ENCODE assay signal across 8 cellular contexts in the genomic region with DNA sequence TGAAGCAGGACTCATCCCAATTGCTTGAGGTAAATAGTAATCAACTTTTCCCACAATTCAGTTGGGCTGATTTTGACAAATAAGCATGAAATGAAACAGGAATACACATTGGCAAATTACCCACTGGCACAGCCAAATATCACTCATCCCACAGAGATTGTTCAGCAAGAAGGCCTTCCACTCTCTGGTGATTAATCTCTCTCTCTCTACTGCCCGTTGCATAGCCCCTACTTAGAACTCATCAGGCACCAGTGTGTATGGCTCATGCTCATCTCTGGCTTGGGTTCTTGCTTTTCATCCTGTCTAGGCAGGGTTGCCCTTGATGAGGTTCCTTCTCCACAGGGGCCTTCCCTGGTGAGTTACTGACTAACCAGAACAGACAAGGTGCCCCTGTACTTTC. TPM values are rescaled to one million over a fixed set of nuclear protein-coding genes. Genes with fewer than 3 reads are reported as not detected.
A peak's percentile ranks its signal among the peaks of the same experiment; 100 is the strongest.
DNase-seq lines count a peak whose midpoint lies in the region; ATAC-seq, FAIRE-seq and TF ChIP-seq lines count a peak whose summit lies in the region.

No MANE protein-coding gene starts in this region.

- no peak for DNase-seq in left ventricle myocardium inferior
- no peak for DNase-seq in Right ventricle myocardium inferior (ENCODE audit: missing footprints)
- no peak for DNase-seq in GM12878 (ENCODE audit: low read depth, low spot score)
- no peak for DNase-seq in mesendoderm
- DNase-seq in aorta: no peak
- no peak for DNase-seq in GM10248 (ENCODE audit: extremely low spot score)
- DNase-seq in SK-N-DZ (ENCODE audit: low spot score): no peak
- no peak for DNase-seq in SW480 (ENCODE audit: low spot score)

- H3K79me2 ChIP-seq in GM12878 (ENCODE audit: control insufficient read depth, insufficient read depth, low read length): peaks cover 12% of the 10 kb centered on the region
- peaks cover 14% of the 10 kb centered on the region for H3K79me2 ChIP-seq in mesendoderm (ENCODE audit: control insufficient read depth, insufficient read depth, low read length)

- no peak overlapping the region for H4K5ac ChIP-seq in mesendoderm (ENCODE audit: low read length)

- H3K27ac ChIP-seq in left ventricle myocardium inferior (replicated peaks) (peak overlapping the region; percentile 97), GM12878 (ENCODE audit: control insufficient read depth, insufficient read depth) (no peak overlapping the region), mesendoderm (ENCODE audit: low read depth, low read length) (no peak overlapping the region), aorta (ENCODE audit: low read depth in 1 of 2, low read length in 2 of 2) (no peak overlapping the region)

- TF ChIP-seq CTCF in left ventricle myocardium inferior (IDR thresholded peaks at IDR 0.05; ENCODE audit: borderline replicate concordance): no peak
- TF ChIP-seq CTCF in GM12878 (IDR thresholded peaks at IDR 0.05 in 2 of 3, conservative IDR thresholded peaks at IDR 0.05 in 1 of 3; ENCODE audit: control insufficient read depth in 2 of 3, extremely low read depth in 1 of 3, insufficient read depth in 1 of 3, low read depth in 3 of 3, low read length in 3 of 3): no peak
- TF ChIP-seq CTCF in GM10248 (IDR thresholded peaks at IDR 0.05; ENCODE audit: control extremely low read depth, extremely low read depth, low read depth, missing control alignments): no peak

- H4K20me1 ChIP-seq in GM12878 (ENCODE audit: control insufficient read depth, insufficient read depth): no peaks in the 10 kb centered on the region

- RAD21 ChIA-PET in GM12878 (lab: Charles Lee; ENCODE audit: unreplicated experiment): interaction anchor here (1.6 to 2.4 kb wide), 2 partner anchors 39 to 178 kb away, joined by 3 to 9 read pairs; no protein-coding TSS in a partner anchor

- H2AFZ ChIP-seq in GM12878 (ENCODE audit: control insufficient read depth, low read depth, low read length): no peak overlapping the region

- H2BK5ac ChIP-seq in mesendoderm (ENCODE audit: low read length): no peak overlapping the region

- H3K9me3 ChIP-seq in left ventricle myocardium inferior (replicated peaks) (no peaks in the 10 kb centered on the region), GM12878 (replicated peaks; ENCODE audit: control insufficient read depth, insufficient read depth, low read length) (no peaks in the 10 kb centered on the region; the same call in 2 of the 3 replicates), aorta (ENCODE audit: control insufficient read depth, low read length) (no peaks in the 10 kb centered on the region)

- peak overlapping the region; percentile 47 for H3K56ac ChIP-seq in mesendoderm (ENCODE audit: low read length)

- H3K36me3 ChIP-seq in left ventricle myocardium inferior (peaks cover 50% of the 10 kb centered on the region), GM12878 (ENCODE audit: control insufficient read depth in 2 of 2, insufficient read depth in 2 of 2, low read length in 1 of 2) (peaks cover 0 to 15% of the 10 kb centered on the region in 2 experiments; a peak in 1 of 4 replicates), mesendoderm (ENCODE audit: control insufficient read depth, insufficient read depth, low read length) (peaks cover 4% of the 10 kb centered on the region), aorta (ENCODE audit: control insufficient read depth in 1 of 2, insufficient read depth in 2 of 2, low read length in 1 of 2) (no peaks in the 10 kb centered on the region)

- peaks cover 22% of the 10 kb centered on the region for H3K79me1 ChIP-seq in mesendoderm (ENCODE audit: low read length)

- WGBS in GM12878 (ENCODE audit: insufficient coverage, insufficient replicate concordance, low lambda C conversion rate, missing lambda C conversion rate): 0% methylated on average over 1 of the region's 1 CpG
- WGBS in mesendoderm (ENCODE audit: extremely low coverage, insufficient coverage, low lambda C conversion rate): no CpG with 5 or more reads among the region's 1 CpG
- 46 to 58% methylated on average over 1 of the region's 1 CpG for WGBS in aorta, 2 donors

- no peak overlapping the region for H2BK120ac ChIP-seq in mesendoderm (ENCODE audit: low read depth, low read length)

- no peak overlapping the region for H3K18ac ChIP-seq in mesendoderm (ENCODE audit: low read length)

- H3K4me1 ChIP-seq in left ventricle myocardium inferior (peaks cover 71% of the 10 kb centered on the region), GM12878 (ENCODE audit: control insufficient read depth, insufficient read depth, low read length) (no peaks in the 10 kb centered on the region; the same call in 1 of the 2 replicates), mesendoderm (ENCODE audit: control insufficient read depth, low read depth, low read length) (peaks cover 5% of the 10 kb centered on the region), aorta (ENCODE audit: control insufficient read depth in 1 of 2, insufficient read depth in 2 of 2, low read length in 2 of 2) (no peaks in the 10 kb centered on the region)

- POLR2A ChIA-PET in GM12878 (lab: Charles Lee): interaction anchor here (2.0 kb wide), 1 partner anchor 60 kb away, joined by 7 read pairs; no protein-coding TSS in a partner anchor
- POLR2A ChIA-PET in GM10248 (lab: Yijun Ruan, JAX): no interaction called here

- no peak for TF ChIP-seq RAD21 in GM12878 (IDR thresholded peaks at IDR 0.05; ENCODE audit: insufficient read depth, low read depth, low read length)

- FAIRE-seq in GM12878 (lab: Jason Lieb, UNC): no peak

- no peak overlapping the region for H2AK5ac ChIP-seq in mesendoderm (ENCODE audit: low read length)

- H2BK15ac ChIP-seq in mesendoderm (replicated peaks; ENCODE audit: low read depth): no peak overlapping the region

- CTCF ChIA-PET in GM12878 (lab: Yijun Ruan, JAX): interaction anchor here (1.0 to 2.7 kb wide), 3 partner anchors 77 to 177 kb away, joined by 3 to 15 read pairs (median 13); no protein-coding TSS in a partner anchor
- CTCF ChIA-PET in GM10248 (lab: Yijun Ruan, JAX): interaction anchor here (1.8 to 3.8 kb wide), 3 partner anchors 8 to 177 kb away, joined by 4 to 16 read pairs (median 5); no protein-coding TSS in a partner anchor

- TSS peak; percentile 75 for BruUV-seq in GM12878 (replicated peaks; lab: Mats Ljungman, UMichigan)

- TF ChIP-seq POLR2A in GM12878 (IDR thresholded peaks at IDR 0.05; ENCODE audit: low read depth, low read length): no peak

- no peak for ATAC-seq in Right ventricle myocardium inferior
- ATAC-seq in GM12878: no peak
- no peak for ATAC-seq in aorta (ENCODE audit: low FRiP score)

- intact Hi-C loops in left ventricle myocardium inferior (cut with micrococcal nuclease) (no loop called here), Right ventricle myocardium inferior (cut with DNase I) (loop anchor here (10.0 kb wide), 1 partner anchor 178 kb away; no protein-coding TSS in a partner anchor), GM12878 (cut with micrococcal nuclease; ENCODE audit: unreplicated experiment) (no loop called here), aorta (cut with DNase I) (no loop called here)

- TF ChIP-seq EP300 in GM12878 (IDR thresholded peaks at IDR 0.05; ENCODE audit: borderline replicate concordance in 1 of 2, control insufficient read depth in 1 of 2, low read depth in 2 of 2, low read length in 2 of 2): no peak

- H3K9ac ChIP-seq in GM12878 (ENCODE audit: control insufficient read depth, insufficient read depth, low read length): no peak overlapping the region; the same call in 1 of the 2 replicates
- H3K9ac ChIP-seq in mesendoderm (ENCODE audit: low read length): peak overlapping the region; percentile 88

- SMC1A ChIA-PET in GM12878 (lab: Charles Lee; ENCODE audit: uncharacterized antibody, unreplicated experiment): interaction anchor here (2.0 kb wide), 1 partner anchor 56 kb away, joined by 15 read pairs; a partner anchor contains a TSS

- H3K27me3 ChIP-seq in left ventricle myocardium inferior (ENCODE audit: low read depth) (no peaks in the 10 kb centered on the region), GM12878 (replicated peaks in 1 of 2; ENCODE audit: control insufficient read depth in 2 of 2, insufficient read depth in 2 of 2, low read length in 1 of 2) (no peaks in the 10 kb centered on the region), mesendoderm (ENCODE audit: insufficient read depth, low read length, poor library complexity) (no peaks in the 10 kb centered on the region), aorta (ENCODE audit: control insufficient read depth in 1 of 2, insufficient read depth in 2 of 2, low read length in 1 of 2) (no peaks in the 10 kb centered on the region)

- H4K8ac ChIP-seq in mesendoderm (ENCODE audit: low read depth, low read length): no peak overlapping the region

- H3K4me3 ChIP-seq in left ventricle myocardium inferior (peak overlapping the region; percentile 81), GM12878 (peak overlapping the region; percentile 78), mesendoderm (ENCODE audit: low read length) (no peak overlapping the region), aorta (ENCODE audit: low read length in 2 of 2) (peak overlapping the region; percentile 36 to 72)

- no peak overlapping the region for H3K4ac ChIP-seq in mesendoderm (ENCODE audit: low read depth, low read length)

- H3K4me2 ChIP-seq in GM12878 (ENCODE audit: control insufficient read depth, insufficient read depth) (peak overlapping the region; percentile 80), mesendoderm (ENCODE audit: low read length) (peak overlapping the region; percentile 68)

- no peak overlapping the region for H3K23ac ChIP-seq in mesendoderm (ENCODE audit: low read length)

- in situ Hi-C loops in GM12878 (cut with MboI): no loop called here

RNA-seq across cellular contexts. Expression of a gene that starts 1.1 kb away (rescaled TPM):
- total RNA-seq in left ventricle myocardium inferior: 44.9 TPM
- 41.8 TPM for total RNA-seq in Right ventricle myocardium inferior
- 114 and 128 TPM in 2 replicates for total RNA-seq in GM12878 (2013; cell fraction: nucleolus; rRNA removed)
- 23.3 and 25.1 TPM in 2 replicates for total RNA-seq in GM12878 (2014; rRNA removed)
- 22.3 and 22.7 TPM in 2 replicates for total RNA-seq in GM12878 (2014; rRNA removed; fragmentation: Illumina TruSeq; extraction: Trizol)
- total RNA-seq in GM12878 (2021): 23.9 and 25.2 TPM in 2 replicates
- 13.3 TPM for polyA plus RNA-seq in GM12878 (2011; ENCODE audit: low read depth)
- 32.8 and 39.7 TPM in 2 replicates for polyA plus RNA-seq in GM12878 (2011; rRNA removed)
- polyA plus RNA-seq in GM12878 (2011; cell fraction: cytosol; rRNA removed): 34.8 and 37.6 TPM in 2 replicates
- 76.6 and 77.5 TPM in 2 replicates for polyA plus RNA-seq in GM12878 (2011; cell fraction: nucleus; rRNA removed)
- 22.3 and 31.1 TPM in 2 replicates for polyA plus RNA-seq in GM12878 (2012)
- 22.5 and 27.4 TPM in 2 replicates for polyA plus RNA-seq in GM12878 (2014; fragmentation: Illumina TruSeq; extraction: Trizol)
- 1 to 10 TPM; 3.0 to 4.9 TPM for polyA plus RNA-seq in GM12878 (2014; fragmentation: Nextera tagmentation; extraction: Ambion mirVana)
- 25.4 and 28.5 TPM in 2 replicates for polyA plus RNA-seq in GM12878 (2014; rRNA removed)
- polyA plus RNA-seq in GM12878 (2016; fragmentation: Nextera tagmentation; extraction: Ambion mirVana): 10 to 100 TPM; 18.2 to 20.2 TPM
- 18.5 and 31.0 TPM in 2 replicates for polyA minus RNA-seq in GM12878 (2011; rRNA and poly(A)+ RNA removed)
- 9.3 and 12.7 TPM in 2 replicates for polyA minus RNA-seq in GM12878 (2011; cell fraction: cytosol; rRNA and poly(A)+ RNA removed)
- polyA minus RNA-seq in GM12878 (2011; cell fraction: nucleus; rRNA and poly(A)+ RNA removed): 21.2 and 34.4 TPM in 2 replicates
- polyA plus RNA-seq in mesendoderm (2013, experiment 1 of 2): 27.3 TPM
- 27.9 TPM for polyA plus RNA-seq in mesendoderm (2013, experiment 2 of 2)
- 10 to 100 TPM; 55.2 to 62.8 TPM for total RNA-seq in aorta
- polyA plus RNA-seq in aorta: 10 to 100 TPM; 26.4 to 42.9 TPM
- 56.8 and 61.3 TPM in 2 replicates for polyA plus RNA-seq in SK-N-DZ (2014; cell fraction: cytosol; rRNA removed)
- 58.1 and 69.7 TPM in 2 replicates for polyA plus RNA-seq in SK-N-DZ (2014; cell fraction: nucleus; rRNA removed)

RNA-seq across cellular contexts. Expression of a gene that starts 30.8 kb away (rescaled TPM):
- 2.1 TPM for total RNA-seq in left ventricle myocardium inferior
- 1.2 TPM for total RNA-seq in Right ventricle myocardium inferior
- 9.4 and 11.8 TPM in 2 replicates for total RNA-seq in GM12878 (2013; cell fraction: nucleolus; rRNA removed)
- 0.56 and 0.98 TPM in 2 replicates for total RNA-seq in GM12878 (2014; rRNA removed)
- total RNA-seq in GM12878 (2014; rRNA removed; fragmentation: Illumina TruSeq; extraction: Trizol): 0.63 and 1.6 TPM in 2 replicates
- 0.82 and 1.2 TPM in 2 replicates for total RNA-seq in GM12878 (2021)
- polyA plus RNA-seq in GM12878 (2011; ENCODE audit: low read depth): 1.00 TPM
- 0.67 and 1.2 TPM in 2 replicates for polyA plus RNA-seq in GM12878 (2011; rRNA removed)
- 0.62 and 0.78 TPM in 2 replicates for polyA plus RNA-seq in GM12878 (2011; cell fraction: cytosol; rRNA removed)
- 1.2 and 2.2 TPM in 2 replicates for polyA plus RNA-seq in GM12878 (2011; cell fraction: nucleus; rRNA removed)
- 1.3 and 3.3 TPM in 2 replicates for polyA plus RNA-seq in GM12878 (2012)
- polyA plus RNA-seq in GM12878 (2014; fragmentation: Illumina TruSeq; extraction: Trizol): 0.48 and 0.92 TPM in 2 replicates
- under 1 TPM; 0.42 to 0.77 TPM for polyA plus RNA-seq in GM12878 (2014; fragmentation: Nextera tagmentation; extraction: Ambion mirVana)
- polyA plus RNA-seq in GM12878 (2014; rRNA removed): 0.51 and 1.2 TPM in 2 replicates
- under 1 TPM; 0.58 to 0.82 TPM for polyA plus RNA-seq in GM12878 (2016; fragmentation: Nextera tagmentation; extraction: Ambion mirVana)
- polyA minus RNA-seq in GM12878 (2011; rRNA and poly(A)+ RNA removed): 0.46 and 0.51 TPM in 2 replicates
- polyA minus RNA-seq in GM12878 (2011; cell fraction: cytosol; rRNA and poly(A)+ RNA removed): not detected in 2 replicates
- 0.73 and 1.2 TPM in 2 replicates for polyA minus RNA-seq in GM12878 (2011; cell fraction: nucleus; rRNA and poly(A)+ RNA removed)
- 0.42 TPM for polyA plus RNA-seq in mesendoderm (2013, experiment 1 of 2)
- polyA plus RNA-seq in mesendoderm (2013, experiment 2 of 2): 0.22 TPM
- 1 to 10 TPM; 1.7 to 2.2 TPM for total RNA-seq in aorta
- under 1 TPM in 1 of 2 donors, not detected in 1; 0.41 TPM for polyA plus RNA-seq in aorta
- 1.5 and 4.4 TPM in 2 replicates for polyA plus RNA-seq in SK-N-DZ (2014; cell fraction: cytosol; rRNA removed)
- polyA plus RNA-seq in SK-N-DZ (2014; cell fraction: nucleus; rRNA removed): not detected in 2 replicates

RNA-seq across cellular contexts. Expression of a gene that starts 30.9 kb away (rescaled TPM):
- total RNA-seq in left ventricle myocardium inferior: 2.1 TPM
- total RNA-seq in Right ventricle myocardium inferior: 2.4 TPM
- 18.1 and 20.0 TPM in 2 replicates for total RNA-seq in GM12878 (2013; cell fraction: nucleolus; rRNA removed)
- 1.4 and 2.1 TPM in 2 replicates for total RNA-seq in GM12878 (2014; rRNA removed)
- total RNA-seq in GM12878 (2014; rRNA removed; fragmentation: Illumina TruSeq; extraction: Trizol): 1.2 and 1.3 TPM in 2 replicates
- 3.1 and 5.1 TPM in 2 replicates for total RNA-seq in GM12878 (2021)
- 2.6 TPM for polyA plus RNA-seq in GM12878 (2011; ENCODE audit: low read depth)
- polyA plus RNA-seq in GM12878 (2011; rRNA removed): 4.0 and 5.3 TPM in 2 replicates
- 3.2 and 4.8 TPM in 2 replicates for polyA plus RNA-seq in GM12878 (2011; cell fraction: cytosol; rRNA removed)
- 34.5 and 36.3 TPM in 2 replicates for polyA plus RNA-seq in GM12878 (2011; cell fraction: nucleus; rRNA removed)
- polyA plus RNA-seq in GM12878 (2012): 5.5 and 10.1 TPM in 2 replicates
- 2.6 and 2.9 TPM in 2 replicates for polyA plus RNA-seq in GM12878 (2014; fragmentation: Illumina TruSeq; extraction: Trizol)
- under 1 TPM in 1 of 2 experiments, not detected in 1; 0.02 TPM for polyA plus RNA-seq in GM12878 (2014; fragmentation: Nextera tagmentation; extraction: Ambion mirVana)
- 4.5 and 5.3 TPM in 2 replicates for polyA plus RNA-seq in GM12878 (2014; rRNA removed)
- polyA plus RNA-seq in GM12878 (2016; fragmentation: Nextera tagmentation; extraction: Ambion mirVana): 1 to 10 TPM in 1 of 2 experiments, under 1 TPM in 1; 0.25 to 1.2 TPM
- polyA minus RNA-seq in GM12878 (2011; rRNA and poly(A)+ RNA removed): 2.3 and 3.1 TPM in 2 replicates
- 0.67 and 1.7 TPM in 2 replicates for polyA minus RNA-seq in GM12878 (2011; cell fraction: cytosol; rRNA and poly(A)+ RNA removed)
- 3.0 and 8.3 TPM in 2 replicates for polyA minus RNA-seq in GM12878 (2011; cell fraction: nucleus; rRNA and poly(A)+ RNA removed)
- polyA plus RNA-seq in mesendoderm (2013, experiment 1 of 2): 1.8 TPM
- polyA plus RNA-seq in mesendoderm (2013, experiment 2 of 2): 1.6 TPM
- 10 to 100 TPM in 1 of 2 donors, 1 to 10 TPM in 1; 6.5 to 11.7 TPM for total RNA-seq in aorta
- polyA plus RNA-seq in aorta: 10 to 100 TPM in 1 of 2 donors, 1 to 10 TPM in 1; 2.3 to 40.1 TPM
- polyA plus RNA-seq in SK-N-DZ (2014; cell fraction: cytosol; rRNA removed): 2.0 and 3.7 TPM in 2 replicates
- 16.0 and 26.5 TPM in 2 replicates for polyA plus RNA-seq in SK-N-DZ (2014; cell fraction: nucleus; rRNA removed)

RNA-seq across cellular contexts. Expression of a gene that starts 57.1 kb away (rescaled TPM):
- total RNA-seq in left ventricle myocardium inferior: 10.0 TPM
- total RNA-seq in Right ventricle myocardium inferior: 28.5 TPM
- total RNA-seq in GM12878 (2013; cell fraction: nucleolus; rRNA removed): 37.8 and 40.5 TPM in 2 replicates
- 106 TPM in 2 replicates for total RNA-seq in GM12878 (2014; rRNA removed)
- total RNA-seq in GM12878 (2014; rRNA removed; fragmentation: Illumina TruSeq; extraction: Trizol): 71.4 and 80.8 TPM in 2 replicates
- 180 and 191 TPM in 2 replicates for total RNA-seq in GM12878 (2021)
- 85.9 TPM for polyA plus RNA-seq in GM12878 (2011; ENCODE audit: low read depth)
- 106 and 147 TPM in 2 replicates for polyA plus RNA-seq in GM12878 (2011; rRNA removed)
- polyA plus RNA-seq in GM12878 (2011; cell fraction: cytosol; rRNA removed): 195 and 246 TPM in 2 replicates
- polyA plus RNA-seq in GM12878 (2011; cell fraction: nucleus; rRNA removed): 53.2 and 58.0 TPM in 2 replicates
- 125 and 138 TPM in 2 replicates for polyA plus RNA-seq in GM12878 (2012)
- polyA plus RNA-seq in GM12878 (2014; fragmentation: Illumina TruSeq; extraction: Trizol): 189 and 225 TPM in 2 replicates
- polyA plus RNA-seq in GM12878 (2014; fragmentation: Nextera tagmentation; extraction: Ambion mirVana): 10 to 100 TPM; 14.5 to 32.6 TPM
- 200 and 211 TPM in 2 replicates for polyA plus RNA-seq in GM12878 (2014; rRNA removed)
- 100 to 1,000 TPM; 169 to 194 TPM for polyA plus RNA-seq in GM12878 (2016; fragmentation: Nextera tagmentation; extraction: Ambion mirVana)
- 88.5 and 105 TPM in 2 replicates for polyA minus RNA-seq in GM12878 (2011; rRNA and poly(A)+ RNA removed)
- 30.7 and 31.0 TPM in 2 replicates for polyA minus RNA-seq in GM12878 (2011; cell fraction: cytosol; rRNA and poly(A)+ RNA removed)
- 29.0 and 35.5 TPM in 2 replicates for polyA minus RNA-seq in GM12878 (2011; cell fraction: nucleus; rRNA and poly(A)+ RNA removed)
- 698 TPM for polyA plus RNA-seq in mesendoderm (2013, experiment 1 of 2)
- 700 TPM for polyA plus RNA-seq in mesendoderm (2013, experiment 2 of 2)
- total RNA-seq in aorta: 10 to 100 TPM; 31.0 to 34.7 TPM
- 10 to 100 TPM in 1 of 2 donors, 1 to 10 TPM in 1; 4.7 to 10.1 TPM for polyA plus RNA-seq in aorta
- polyA plus RNA-seq in SK-N-DZ (2014; cell fraction: cytosol; rRNA removed): 288 and 346 TPM in 2 replicates
- polyA plus RNA-seq in SK-N-DZ (2014; cell fraction: nucleus; rRNA removed): 123 and 135 TPM in 2 replicates
